8 cellular contexts compared by ENCODE assay signal in genomic region chrX:77910108-77910840, GRCh38. TPM values are rescaled to one million over a fixed set of nuclear protein-coding genes. Genes with fewer than 3 reads are reported as not detected.
A peak's percentile ranks its signal among the peaks of the same experiment; 100 is the strongest.
DNase-seq lines count a peak whose midpoint lies in the region; ATAC-seq and TF ChIP-seq lines count a peak whose summit lies in the region.

ATP7A (plus strand) TSS chrX:77910693; CDS start chrX:77971642, 60,949 bp downstream.

- whole genome bisulfite sequencing in esophagus muscularis mucosa = 41% methylated on average over 31 of the region's 36 CpGs

- TF ChIP-seq RAD21 in Ishikawa (IDR thresholded peaks at IDR 0.05; ENCODE audit: low read depth) = peak; percentile 55

- peaks cover 0 to 20% (median 11%) of the 10 kb centered on the region in 4 donors for H3K4me1 ChIP-seq in esophagus muscularis mucosa

- peak within 1 kb of the TSS; percentile 77 to 86 (median 81) for H3K27ac ChIP-seq in esophagus muscularis mucosa (replicated peaks in 1 of 4)

- no peak for TF ChIP-seq EP300 in Ishikawa (IDR thresholded peaks at IDR 0.05; ENCODE audit: borderline replicate concordance)
- TF ChIP-seq EP300 in esophagus muscularis mucosa (IDR thresholded peaks at IDR 0.05) = no peak

- H3K4me3 ChIP-seq in esophagus muscularis mucosa = peak within 1 kb of the TSS; percentile 57 to 67 (median 62)

- H3K9me3 ChIP-seq in esophagus muscularis mucosa = no peaks in the 10 kb centered on the region

- peak; percentile 56 to 73 (median 61) for TF ChIP-seq CTCF in esophagus muscularis mucosa (IDR thresholded peaks at IDR 0.05)

- peaks cover 0 to 7% (median 0%) of the 10 kb centered on the region in 4 donors for H3K27me3 ChIP-seq in esophagus muscularis mucosa

- peaks cover 0 to 8% (median 3%) of the 10 kb centered on the region in 4 donors for H3K36me3 ChIP-seq in esophagus muscularis mucosa

- ATAC-seq in GM21619 (IDR thresholded peaks at IDR 0.05; ENCODE audit: unreplicated experiment) = peak; percentile 91

- TF ChIP-seq POLR2A in esophagus muscularis mucosa (IDR thresholded peaks at IDR 0.05; ENCODE audit: low read depth) = no peak

- intact Hi-C loops in esophagus muscularis mucosa (cut with DNase I) = loop anchor here (5.0 kb wide), 2 partner anchors 107 to 192 kb away; partner anchors contain the start of gene PGK1

- DNase-seq in DMS53 (lab: John Stamatoyannopoulos, UW) (peak; percentile 97), OCI-M1 (lab: John Stamatoyannopoulos, UW) (peak; percentile 96), esophagus muscularis mucosa (ENCODE audit: extremely low spot score) (peak; percentile 95), myocyte (ENCODE audit: low read depth) (peak; percentile 90)
- DNase-seq in activated T-cell treated with anti-CD3 and anti-CD28 coated beads, Interleukin-2, amount 50 U/mL, for 1 hour = peak; percentile 83
- DNase-seq in stimulated activated CD8-positive, alpha-beta memory T cell treated with anti-CD3 and anti-CD28 coated beads, Interleukin-7, amount 100 ng/mL, for 4 hours (ENCODE audit: low read depth in 2 of 2) = peak; percentile 88 to 91

TF ChIP-seq in Ishikawa, 13 proteins besides CTCF, POLR2A, EP300 and RAD21:
- no peak for TF ChIP-seq REST (IDR thresholded peaks at IDR 0.05; ENCODE audit: low read depth)
- peak; percentile 92 for TF ChIP-seq USF1 (IDR thresholded peaks at IDR 0.05)
- TF ChIP-seq MAX (IDR thresholded peaks at IDR 0.05) = peak; percentile 77

RNA-seq across cellular contexts. Expression of gene ATP7A, which starts in this region (rescaled TPM):
- total RNA-seq in esophagus muscularis mucosa (10 to 100 TPM; 10.7 to 14.1 (median 12.8) TPM), myocyte (9.9 and 12.4 TPM in 2 replicates)
- polyA plus RNA-seq in myocyte (2012) = 3.5 TPM

Comparison
In these comparisons a context has a peak if more than half of its experiments do, and no peak if none do; other contexts are left out.
1. Peak in every context shown above with its lines: DNase-seq, ATAC-seq, H3K4me3 ChIP-seq and H3K27ac ChIP-seq.